In genomic region chr2:237122214-237122666, GRCh38 we compare ENCODE assay signal across 7 cellular contexts. TPM values are rescaled to one million over a fixed set of nuclear protein-coding genes. Genes with fewer than 3 reads are reported as not detected.
DNase-seq lines count a peak whose midpoint lies in the region; ATAC-seq and TF ChIP-seq lines count a peak whose summit lies in the region.

No MANE protein-coding gene starts in this region.

- peak; percentile 68 for TF ChIP-seq CTCF in GM12872 (IDR thresholded peaks at IDR 0.05; ENCODE audit: insufficient read depth, low read depth, low read length)
- peak; percentile 84 for TF ChIP-seq CTCF in IMR-90 (conservative IDR thresholded peaks at IDR 0.05; ENCODE audit: low read depth, low read length)
- TF ChIP-seq CTCF in SK-N-SH (IDR thresholded peaks at IDR 0.05), result peak; percentile 60
- peak; percentile 68 to 71 (median 69) for TF ChIP-seq CTCF in ascending aorta (IDR thresholded peaks at IDR 0.05)

- intact Hi-C loops in IMR-90 (cut with micrococcal nuclease), result loop anchor here (1.0 to 10.0 kb wide), 5 partner anchors 49 to 450 kb away; no protein-coding TSS in a partner anchor
- intact Hi-C loops in ascending aorta (cut with DNase I), result loop anchor here (1.0 to 10.0 kb wide), 3 partner anchors 293 to 450 kb away; partner anchors contain the start of gene COL6A3

- H2BK5ac ChIP-seq in IMR-90 (ENCODE audit: low read depth, low read length, poor library complexity, severe bottlenecking), result peak overlapping the region; percentile 9

- H4K20me1 ChIP-seq in IMR-90 (ENCODE audit: insufficient read depth, low read length) (no peaks in the 10 kb centered on the region), SK-N-SH (ENCODE audit: insufficient read depth) (no peaks in the 10 kb centered on the region)

- peak overlapping the region; percentile 68 for H3K4ac ChIP-seq in IMR-90 (ENCODE audit: low read depth, low read length)

- H3K14ac ChIP-seq in IMR-90 (replicated peaks; ENCODE audit: low read depth, low read length), result no peak overlapping the region; the same call in 1 of the 2 replicates

- H3K79me2 ChIP-seq in SK-N-SH (ENCODE audit: insufficient read depth), result no peaks in the 10 kb centered on the region

- no peak overlapping the region for H2AK9ac ChIP-seq in IMR-90 (replicated peaks; ENCODE audit: low read depth, low read length, poor library complexity)

- H4K8ac ChIP-seq in IMR-90 (ENCODE audit: low read depth in 2 of 2, low read length in 2 of 2), result peak overlapping the region; percentile 30 to 67

- no peaks in the 10 kb centered on the region for H3K9me3 ChIP-seq in IMR-90 (ENCODE audit: control insufficient read depth, insufficient read depth, low read length)
- H3K9me3 ChIP-seq in SK-N-SH, result no peaks in the 10 kb centered on the region
- no peaks in the 10 kb centered on the region for H3K9me3 ChIP-seq in ascending aorta

- H4K91ac ChIP-seq in IMR-90 (ENCODE audit: insufficient read depth, low read depth, low read length), result peak overlapping the region; percentile 56

- H2BK120ac ChIP-seq in IMR-90 (ENCODE audit: low read depth, low read length), result peak overlapping the region; percentile 89

- H3K4me3 ChIP-seq in IMR-90 (ENCODE audit: insufficient read depth, low read depth, low read length), result no peak overlapping the region
- no peak overlapping the region for H3K4me3 ChIP-seq in SK-N-SH (ENCODE audit: low read depth in 2 of 2, low read length in 1 of 2)
- no peak overlapping the region for H3K4me3 ChIP-seq in ascending aorta

- H3K4me1 ChIP-seq in IMR-90 (ENCODE audit: control insufficient read depth, insufficient read depth, low read length), result peaks cover 13% of the 10 kb centered on the region
- H3K4me1 ChIP-seq in SK-N-SH (ENCODE audit: control insufficient read depth in 1 of 2, insufficient read depth in 2 of 2, low read depth in 1 of 2, low read length in 1 of 2), result peaks cover 3 to 5% of the 10 kb centered on the region in 2 experiments; a peak in 3 of 4 replicates
- H3K4me1 ChIP-seq in ascending aorta, result no peaks in the 10 kb centered on the region

- ATAC-seq in IMR-90 (ENCODE audit: low read depth), result peak; percentile 94
- no peak for ATAC-seq in GM21825 (IDR thresholded peaks at IDR 0.05; ENCODE audit: unreplicated experiment)

- no TSS peak for BruUV-seq in IMR-90 (replicated peaks; lab: Mats Ljungman, UMichigan)

- POLR2A ChIA-PET in IMR-90 (lab: Charles Lee; ENCODE audit: unreplicated experiment) (no interaction called here), SK-N-SH (lab: Yijun Ruan, JAX) (no interaction called here)

- peak overlapping the region; percentile 90 for H4K5ac ChIP-seq in IMR-90 (ENCODE audit: low read depth, low read length)

- H3K36me3 ChIP-seq in IMR-90 (ENCODE audit: control insufficient read depth, insufficient read depth, low read length), result no peaks in the 10 kb centered on the region
- H3K36me3 ChIP-seq in SK-N-SH (replicated peaks in 1 of 2; ENCODE audit: control insufficient read depth in 1 of 2, insufficient read depth in 2 of 2, low read length in 1 of 2), result no peaks in the 10 kb centered on the region
- H3K36me3 ChIP-seq in ascending aorta, result no peaks in the 10 kb centered on the region

- peak; percentile 87 for DNase-seq in IMR-90
- DNase-seq in SK-N-SH, result peak; percentile 68
- peak in 1 of 2 donors; percentile 76 for DNase-seq in ascending aorta (ENCODE audit: low spot score in 2 of 2)
- peak; percentile 78 for DNase-seq in iPS-NIHi7 (ENCODE audit: extremely low spot score)
- peak; percentile 53 to 59 for DNase-seq in stimulated activated CD4-positive, alpha-beta T cell treated with anti-CD3 and anti-CD28 coated beads, Interleukin-2, amount 100 ng/mL, for 48 hours

- H3K4me2 ChIP-seq in IMR-90 (ENCODE audit: low read depth, low read length) (no peak overlapping the region), SK-N-SH (no peak overlapping the region)

- CTCF ChIA-PET in IMR-90 (lab: Yijun Ruan, JAX) (interaction anchor here (0.6 to 2.0 kb wide), 9 partner anchors 10 to 450 kb away, joined by 3 to 13 read pairs (median 4); no protein-coding TSS in a partner anchor), SK-N-SH (lab: Yijun Ruan, JAX) (interaction anchor here (0.6 to 3.6 kb wide), 24 partner anchors 9 to 454 kb away, joined by 3 to 27 read pairs (median 4); no protein-coding TSS in a partner anchor)

- dilution Hi-C loops in IMR-90 (cut with HindIII; ENCODE audit: low sequenced_read_pairs, unreplicated experiment), result no loop called here

- H2AFZ ChIP-seq in IMR-90 (replicated peaks; ENCODE audit: low read length, poor library complexity), result peak overlapping the region; percentile 36
- H2AFZ ChIP-seq in SK-N-SH (ENCODE audit: low read depth), result no peak overlapping the region

- H3K27ac ChIP-seq in IMR-90 (ENCODE audit: insufficient read depth, low read length) (peak overlapping the region; percentile 53; the same call in 1 of the 2 replicates), SK-N-SH (ENCODE audit: low read depth in 2 of 2, low read length in 1 of 2) (no peak overlapping the region), ascending aorta (no peak overlapping the region)

- H3K9ac ChIP-seq in IMR-90 (ENCODE audit: low read depth, low read length) (peak overlapping the region; percentile 45; the same call in 1 of the 2 replicates), SK-N-SH (no peak overlapping the region)

- H3K27me3 ChIP-seq in IMR-90 (ENCODE audit: control insufficient read depth, insufficient read depth, low read length), result no peaks in the 10 kb centered on the region
- no peaks in the 10 kb centered on the region for H3K27me3 ChIP-seq in SK-N-SH (ENCODE audit: insufficient read depth)
- H3K27me3 ChIP-seq in ascending aorta, result no peaks in the 10 kb centered on the region

- WGBS in IMR-90 (ENCODE audit: extremely low coverage in 2 of 2, insufficient read length in 1 of 2), 2 experiments, result 80% methylated on average over 1 of the region's 8 CpGs; no CpG with 5 or more reads in 1 of the 2 experiments
- WGBS in SK-N-SH (ENCODE audit: low lambda C conversion rate), result 59% methylated on average over 8 of the region's 8 CpGs

- no peaks in the 10 kb centered on the region for H3K9me2 ChIP-seq in SK-N-SH

- no peaks in the 10 kb centered on the region for H3K79me1 ChIP-seq in IMR-90 (ENCODE audit: low read depth in 1 of 2, low read length in 2 of 2)

- H2BK20ac ChIP-seq in IMR-90 (ENCODE audit: low read depth, low read length), result peak overlapping the region; percentile 98

- H2BK15ac ChIP-seq in IMR-90 (ENCODE audit: low read depth, low read length), result peak overlapping the region; percentile 38; the same call in 1 of the 3 replicates

- peak overlapping the region; percentile 67; the same call in 1 of the 2 replicates for H3K56ac ChIP-seq in IMR-90 (ENCODE audit: extremely low read depth, insufficient read depth, low read length)

- 0 out of 2 replicates have a peak, but pooled peaks cover 4% of the 10 kb centered on the region for H3K9me1 ChIP-seq in IMR-90 (ENCODE audit: insufficient read depth, low read length)

- H3F3A ChIP-seq in SK-N-SH (replicated peaks; ENCODE audit: insufficient read depth), result no peaks in the 10 kb centered on the region

- 0 out of 2 replicates have a peak, but pooled peaks have one; percentile 34 for TF ChIP-seq POLR2A in IMR-90 (IDR thresholded peaks at IDR 0.05; ENCODE audit: low read depth, low read length)

- peak overlapping the region; percentile 21; the same call in 1 of the 2 replicates for H2AK5ac ChIP-seq in IMR-90 (ENCODE audit: low read depth, low read length)

- no peak for TF ChIP-seq EP300 in SK-N-SH (IDR thresholded peaks at IDR 0.05; ENCODE audit: borderline replicate concordance in 1 of 2, low read depth in 1 of 2, low read length in 1 of 2)

- TF ChIP-seq RAD21 in IMR-90 (IDR thresholded peaks at IDR 0.05; ENCODE audit: low read length) (peak; percentile 93), SK-N-SH (IDR thresholded peaks at IDR 0.05; ENCODE audit: low read length) (peak; percentile 81)

- no peak overlapping the region for H3K23ac ChIP-seq in IMR-90 (ENCODE audit: low read depth, low read length)

- H3K18ac ChIP-seq in IMR-90 (ENCODE audit: low read depth, low read length), result peak overlapping the region; percentile 72; the same call in 1 of the 2 replicates

- in situ Hi-C loops in IMR-90 (cut with MboI; ENCODE audit: low sequenced_read_pairs), result loop anchor here (5.0 to 25.0 kb wide), 2 partner anchors 450 to 615 kb away; no protein-coding TSS in a partner anchor

TF ChIP-seq in IMR-90, 13 proteins besides CTCF, POLR2A, EP300 and RAD21 (continues in another document):
- TF ChIP-seq BHLHE40 (IDR thresholded peaks at IDR 0.05; ENCODE audit: low read depth, low read length), result 0 out of 2 replicates have a peak, but pooled peaks have one; percentile 26
- no peak for TF ChIP-seq ELK1 (IDR thresholded peaks at IDR 0.05; ENCODE audit: borderline replicate concordance, low read depth, low read length)
- no peak for TF ChIP-seq NFE2L2 (IDR thresholded peaks at IDR 0.05; ENCODE audit: low read depth, low read length)

TF ChIP-seq in SK-N-SH, 30 proteins besides CTCF, POLR2A, EP300 and RAD21:
- TF ChIP-seq MAX (IDR thresholded peaks at IDR 0.05; ENCODE audit: low read depth), result peak; percentile 54; the same call in 1 of the 2 replicates
- no peak for TF ChIP-seq TAF1 (IDR thresholded peaks at IDR 0.05; ENCODE audit: borderline replicate concordance, low read depth, low read length)
- no peak for TF ChIP-seq GATA2 (CRISPR knock-in tag; IDR thresholded peaks at IDR 0.05)
- peak; percentile 73 for TF ChIP-seq SMC3 (IDR thresholded peaks at IDR 0.05; ENCODE audit: low read depth, low read length)
- no peak for TF ChIP-seq TCF12 (IDR thresholded peaks at IDR 0.05)
- TF ChIP-seq MXI1 (IDR thresholded peaks at IDR 0.05; ENCODE audit: low read depth, low read length), result no peak

RNA-seq across cellular contexts. Expression of gene COPS8, which starts 36.6 kb away (rescaled TPM):
- total RNA-seq in IMR-90 (2012; rRNA removed) (47.0 and 61.4 TPM in 2 replicates), ascending aorta (16.4 TPM)
- polyA plus RNA-seq in IMR-90 (2012; rRNA removed) (58.5 and 64.9 TPM in 2 replicates), SK-N-SH (2012; rRNA removed) (107 and 123 TPM in 2 replicates)
- 24.6 and 26.5 TPM in 2 replicates for polyA plus RNA-seq in IMR-90 (2012; cell fraction: cytosol; rRNA removed)
- 5.9 and 48.0 TPM in 2 replicates for polyA plus RNA-seq in IMR-90 (2012; cell fraction: nucleus; rRNA removed; ENCODE audit: low replicate concordance)
- polyA plus RNA-seq in SK-N-SH (2012; cell fraction: cytosol; rRNA removed), result 147 and 188 TPM in 2 replicates
- polyA plus RNA-seq in SK-N-SH (2012; cell fraction: nucleus; rRNA removed), result 29.4 and 69.0 TPM in 2 replicates
